ENCODE assay signal across 8 cellular contexts in the genomic region with DNA sequence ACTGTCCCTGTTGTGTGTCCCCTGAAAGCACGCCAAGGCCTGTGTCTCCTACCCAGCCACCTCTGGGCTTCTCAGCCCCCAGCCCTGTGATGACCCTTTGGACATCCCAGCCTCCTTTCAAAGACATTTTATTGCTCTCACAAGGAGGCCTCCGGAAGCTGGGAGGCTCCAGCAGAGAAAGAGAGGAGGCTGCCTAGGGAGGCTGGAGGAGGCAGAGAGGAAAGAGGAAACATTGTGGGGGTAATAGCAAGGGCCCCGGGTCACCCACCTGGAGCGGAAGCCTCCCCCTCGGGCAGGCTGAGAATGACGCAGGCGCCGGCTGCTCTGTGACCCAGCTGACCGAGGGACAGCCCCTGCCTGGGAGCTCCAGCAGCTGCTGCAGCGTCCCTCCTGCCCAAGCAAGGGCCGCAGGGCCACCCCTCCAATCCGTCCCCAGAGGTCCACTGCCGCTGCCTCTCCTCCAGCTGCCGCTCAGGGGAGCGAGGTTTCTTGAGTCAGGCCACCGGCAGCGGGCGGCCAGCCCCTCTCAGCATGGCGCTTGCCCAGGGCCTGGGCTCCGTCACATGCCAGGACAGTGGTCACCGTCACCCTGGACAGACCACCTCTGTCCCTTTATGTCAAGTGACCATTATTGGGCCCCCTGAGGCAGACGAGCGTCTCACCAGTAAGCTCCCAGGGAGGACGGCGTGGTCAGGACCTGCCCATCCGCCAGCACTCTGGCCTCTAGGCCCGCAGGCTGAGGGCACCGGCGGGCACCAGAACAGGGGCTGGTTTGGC. TPM values are rescaled to one million over a fixed set of nuclear protein-coding genes. Genes with fewer than 3 reads are reported as not detected.
A peak's percentile ranks its signal among the peaks of the same experiment; 100 is the strongest.
DNase-seq lines count a peak whose midpoint lies in the region; ATAC-seq and TF ChIP-seq lines count a peak whose summit lies in the region.

No MANE protein-coding gene starts in this region.

- no peaks in the 10 kb centered on the region for H3K79me1 ChIP-seq in H9 (ENCODE audit: insufficient read depth, low read depth, low read length, poor library complexity, severe bottlenecking)

- intact Hi-C loops in head of caudate nucleus (cut with DNase I) = loop anchor here (5.0 kb wide), 2 partner anchors 81 to 186 kb away; partner anchors contain the start of gene SLC38A10

- H3K23me2 ChIP-seq in H9 (ENCODE audit: insufficient read length, low read depth, low read length, poor library complexity, severe bottlenecking) = peaks cover 7% of the 10 kb centered on the region

- no peak for TF ChIP-seq CTCF in 22Rv1 (IDR thresholded peaks at IDR 0.05)
- TF ChIP-seq CTCF in H9 (conservative IDR thresholded peaks at IDR 0.05) = no peak
- no peak for TF ChIP-seq CTCF in astrocyte of the spinal cord (IDR thresholded peaks at IDR 0.05; ENCODE audit: low read depth, low read length)

- H3K14ac ChIP-seq in H9 (ENCODE audit: insufficient read depth, low read length) = peak overlapping the region; percentile 65; the same call in 1 of the 2 replicates

- no peak overlapping the region for H4K5ac ChIP-seq in H9 (ENCODE audit: insufficient read length, low read depth, low read length)

- no peak overlapping the region for H2BK12ac ChIP-seq in H9 (ENCODE audit: insufficient read length, low read depth, low read length)

- no peak overlapping the region for H2BK5ac ChIP-seq in H9 (ENCODE audit: insufficient read length, low read length)

- no peak overlapping the region for H3K4ac ChIP-seq in H9 (ENCODE audit: low read depth, low read length)

- H3K27ac ChIP-seq in 22Rv1 (peak overlapping the region; percentile 83), H9 (ENCODE audit: insufficient read length, low read depth, low read length) (no peak overlapping the region), muscle layer of colon (ENCODE audit: low read depth, low read length) (no peak overlapping the region)

- no peaks in the 10 kb centered on the region for H3K36me3 ChIP-seq in muscle layer of colon (ENCODE audit: insufficient read depth, low read length)

- peak overlapping the region; percentile 50 for H3K4me2 ChIP-seq in H9 (ENCODE audit: insufficient read depth, insufficient read length, low read length)

- H3K4me1 ChIP-seq in H9 (ENCODE audit: insufficient read depth, low read length) = no peaks in the 10 kb centered on the region; the same call in 1 of the 2 replicates
- peaks cover 31% of the 10 kb centered on the region for H3K4me1 ChIP-seq in muscle layer of colon (ENCODE audit: insufficient read depth, low read length)

- peaks cover 4 to 6% of the 10 kb centered on the region in 2 experiments for H3K4me1 Mint-ChIP-seq in H9

- H3K27me3 Mint-ChIP-seq in H9 (ENCODE audit: low read depth) = peaks cover 69% of the 10 kb centered on the region

- H3K79me2 ChIP-seq in H9 (ENCODE audit: insufficient read depth, low read length) = no peaks in the 10 kb centered on the region

- H3K9ac ChIP-seq in H9 (ENCODE audit: extremely low read depth, insufficient read length, low read length) (no peak overlapping the region), muscle layer of colon (ENCODE audit: low read length) (no peak overlapping the region)

- no peak overlapping the region for H2BK120ac ChIP-seq in H9 (ENCODE audit: low read depth, low read length, poor library complexity, severe bottlenecking)

- H3K18ac ChIP-seq in H9 (ENCODE audit: insufficient read length, low read depth, low read length) = no peak overlapping the region

- H3K4me3 ChIP-seq in astrocyte of the spinal cord (ENCODE audit: low read depth, low read length) = no peak overlapping the region
- H3K4me3 ChIP-seq in muscle layer of colon (ENCODE audit: low read depth in 1 of 2, low read length in 2 of 2) = peak overlapping the region; percentile 43 to 52

- ATAC-seq in HG03565 (IDR thresholded peaks at IDR 0.05; ENCODE audit: unreplicated experiment) = no peak

- no peak overlapping the region for H3K56ac ChIP-seq in H9 (ENCODE audit: insufficient read length, low read depth, low read length)

- no peak overlapping the region for H2AFZ ChIP-seq in H9 (ENCODE audit: low read length)

- H3K9me3 Mint-ChIP-seq in H9 = peaks cover 0 to 3% of the 10 kb centered on the region in 2 experiments; a peak in 1 of 5 replicates

- no peak overlapping the region for H3K27ac Mint-ChIP-seq in H9

- no peak overlapping the region for H2AK5ac ChIP-seq in H9 (ENCODE audit: insufficient read length, low read length)

- no peak overlapping the region for H2BK15ac ChIP-seq in H9 (ENCODE audit: low read depth, low read length)

- H3K9me3 ChIP-seq in H9 (ENCODE audit: control insufficient read depth, low read depth, low read length) (no peaks in the 10 kb centered on the region), muscle layer of colon (ENCODE audit: low read length) (no peaks in the 10 kb centered on the region)

- no peak overlapping the region for H3T11ph ChIP-seq in H9 (ENCODE audit: low read length)

- no peak overlapping the region for H2BK20ac ChIP-seq in H9 (ENCODE audit: low read depth, low read length, poor library complexity, severe bottlenecking)

- no peak overlapping the region for H4K91ac ChIP-seq in H9 (ENCODE audit: insufficient read length, low read depth, low read length)

- H4K8ac ChIP-seq in H9 (replicated peaks; ENCODE audit: insufficient read length, low read depth, low read length) = no peak overlapping the region

- H3K27me3 ChIP-seq in H9 (ENCODE audit: insufficient read depth, low read length) (peaks cover 12% of the 10 kb centered on the region; the same call in 1 of the 2 replicates), muscle layer of colon (ENCODE audit: control insufficient read depth in 1 of 2, insufficient read depth in 2 of 2, low read length in 2 of 2) (peaks cover 0 to 22% of the 10 kb centered on the region in 2 donors)

- in situ Hi-C loops in astrocyte of the spinal cord (cut with HindIII; ENCODE audit: low sequenced_read_pairs) = no loop called here

- H4K20me1 ChIP-seq in H9 (ENCODE audit: control insufficient read depth, insufficient read depth, insufficient read length) = no peaks in the 10 kb centered on the region

- WGBS in H9 (ENCODE audit: extremely low coverage, insufficient read length, low lambda C conversion rate) = no CpG with 5 or more reads among the region's 29 CpGs

- DNase-seq in H9 (peak; percentile 69), astrocyte of the spinal cord (ENCODE audit: low read depth, low spot score) (peak; percentile 25), NCI-H187 (lab: John Stamatoyannopoulos, UW) (no peak), anterior cingulate cortex (lab: John Stamatoyannopoulos, UW) (no peak), head of caudate nucleus (no peak)

- H3K23ac ChIP-seq in H9 (ENCODE audit: insufficient read length, low read depth, low read length) = no peak overlapping the region

- H3K4me3 Mint-ChIP-seq in H9 = peak overlapping the region; percentile 39 to 54; a peak in 3 of 5 replicates

- no peaks in the 10 kb centered on the region for H3K36me3 Mint-ChIP-seq in H9 (ENCODE audit: insufficient read depth in 1 of 3, low read depth in 3 of 3)

RNA-seq across cellular contexts. Expression of gene ACTG1, which starts 29.3 kb away (rescaled TPM):
- 4,136 and 4,160 TPM in 2 replicates for total RNA-seq in H9 (2021)

RNA-seq across cellular contexts. Expression of gene FSCN2, which starts 44.9 kb away (rescaled TPM):
- total RNA-seq in H9 (2021) = 1.0 and 1.6 TPM in 2 replicates

Comparison
In these comparisons a context has a peak if more than half of its experiments do, and no peak if none do; other contexts are left out.
1. DNase-seq: peak in H9 (single experiment) and astrocyte of the spinal cord (single experiment); none in NCI-H187 (0 of 2), anterior cingulate cortex (0 of 58) and head of caudate nucleus (0 of 42).